In the genomic region with DNA sequence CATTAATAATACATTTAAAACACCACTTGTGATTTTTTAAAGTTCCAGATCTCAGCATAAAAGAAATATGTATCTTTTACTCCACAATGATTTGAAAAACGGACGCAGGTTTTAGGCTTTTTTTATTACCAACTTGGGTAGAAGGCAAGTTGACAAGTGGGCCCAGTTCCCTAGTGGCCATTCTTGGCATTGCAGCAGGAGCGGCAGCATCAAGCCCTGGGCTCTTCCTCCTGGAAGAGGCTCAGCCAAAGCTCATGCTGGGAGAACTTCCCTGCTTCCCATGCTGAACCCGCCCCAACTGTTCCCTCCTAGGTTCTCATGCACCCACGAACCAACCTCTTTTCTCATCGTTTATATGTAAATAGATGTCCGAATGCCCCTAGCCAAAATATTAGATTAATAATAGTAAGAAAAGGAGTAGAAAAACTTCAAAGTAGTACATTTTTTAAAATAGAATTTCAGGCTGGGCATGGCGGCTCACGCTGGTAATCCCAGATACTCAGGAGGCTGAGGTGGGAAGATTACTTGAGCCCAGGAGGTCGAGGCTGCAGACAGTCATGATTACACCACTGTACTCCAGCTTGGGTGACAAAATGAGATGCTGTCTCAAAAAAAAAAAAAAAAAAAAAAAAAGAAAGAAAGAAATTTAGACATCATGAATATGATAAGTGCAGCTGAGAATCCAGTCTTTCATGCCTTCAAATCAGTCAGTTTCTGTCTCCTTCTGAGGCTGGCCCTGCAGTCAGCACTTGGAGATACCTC, we compare ENCODE assay signal across 1 cellular context.
A peak's percentile ranks its signal among the peaks of the same experiment; 100 is the strongest.
TF ChIP-seq lines count a peak whose summit lies in the region.

No MANE protein-coding gene starts in this region.

TF ChIP-seq in K562, 482 proteins besides CTCF, POLR2A, EP300 and RAD21 (continued from another document):
- TF ChIP-seq, protein P1, sequence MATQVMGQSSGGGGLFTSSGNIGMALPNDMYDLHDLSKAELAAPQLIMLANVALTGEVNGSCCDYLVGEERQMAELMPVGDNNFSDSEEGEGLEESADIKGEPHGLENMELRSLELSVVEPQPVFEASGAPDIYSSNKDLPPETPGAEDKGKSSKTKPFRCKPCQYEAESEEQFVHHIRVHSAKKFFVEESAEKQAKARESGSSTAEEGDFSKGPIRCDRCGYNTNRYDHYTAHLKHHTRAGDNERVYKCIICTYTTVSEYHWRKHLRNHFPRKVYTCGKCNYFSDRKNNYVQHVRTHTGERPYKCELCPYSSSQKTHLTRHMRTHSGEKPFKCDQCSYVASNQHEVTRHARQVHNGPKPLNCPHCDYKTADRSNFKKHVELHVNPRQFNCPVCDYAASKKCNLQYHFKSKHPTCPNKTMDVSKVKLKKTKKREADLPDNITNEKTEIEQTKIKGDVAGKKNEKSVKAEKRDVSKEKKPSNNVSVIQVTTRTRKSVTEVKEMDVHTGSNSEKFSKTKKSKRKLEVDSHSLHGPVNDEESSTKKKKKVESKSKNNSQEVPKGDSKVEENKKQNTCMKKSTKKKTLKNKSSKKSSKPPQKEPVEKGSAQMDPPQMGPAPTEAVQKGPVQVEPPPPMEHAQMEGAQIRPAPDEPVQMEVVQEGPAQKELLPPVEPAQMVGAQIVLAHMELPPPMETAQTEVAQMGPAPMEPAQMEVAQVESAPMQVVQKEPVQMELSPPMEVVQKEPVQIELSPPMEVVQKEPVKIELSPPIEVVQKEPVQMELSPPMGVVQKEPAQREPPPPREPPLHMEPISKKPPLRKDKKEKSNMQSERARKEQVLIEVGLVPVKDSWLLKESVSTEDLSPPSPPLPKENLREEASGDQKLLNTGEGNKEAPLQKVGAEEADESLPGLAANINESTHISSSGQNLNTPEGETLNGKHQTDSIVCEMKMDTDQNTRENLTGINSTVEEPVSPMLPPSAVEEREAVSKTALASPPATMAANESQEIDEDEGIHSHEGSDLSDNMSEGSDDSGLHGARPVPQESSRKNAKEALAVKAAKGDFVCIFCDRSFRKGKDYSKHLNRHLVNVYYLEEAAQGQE (CRISPR knock-in tag; IDR thresholded peaks at IDR 0.05; ENCODE audit: low read depth): no peak
- TF ChIP-seq, protein P2, sequence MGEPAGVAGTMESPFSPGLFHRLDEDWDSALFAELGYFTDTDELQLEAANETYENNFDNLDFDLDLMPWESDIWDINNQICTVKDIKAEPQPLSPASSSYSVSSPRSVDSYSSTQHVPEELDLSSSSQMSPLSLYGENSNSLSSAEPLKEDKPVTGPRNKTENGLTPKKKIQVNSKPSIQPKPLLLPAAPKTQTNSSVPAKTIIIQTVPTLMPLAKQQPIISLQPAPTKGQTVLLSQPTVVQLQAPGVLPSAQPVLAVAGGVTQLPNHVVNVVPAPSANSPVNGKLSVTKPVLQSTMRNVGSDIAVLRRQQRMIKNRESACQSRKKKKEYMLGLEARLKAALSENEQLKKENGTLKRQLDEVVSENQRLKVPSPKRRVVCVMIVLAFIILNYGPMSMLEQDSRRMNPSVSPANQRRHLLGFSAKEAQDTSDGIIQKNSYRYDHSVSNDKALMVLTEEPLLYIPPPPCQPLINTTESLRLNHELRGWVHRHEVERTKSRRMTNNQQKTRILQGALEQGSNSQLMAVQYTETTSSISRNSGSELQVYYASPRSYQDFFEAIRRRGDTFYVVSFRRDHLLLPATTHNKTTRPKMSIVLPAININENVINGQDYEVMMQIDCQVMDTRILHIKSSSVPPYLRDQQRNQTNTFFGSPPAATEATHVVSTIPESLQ (CRISPR knock-in tag; IDR thresholded peaks at IDR 0.05): no peak
- TF ChIP-seq SRF (CRISPR knock-in tag; IDR thresholded peaks at IDR 0.05) (no peak), ZNF23 (CRISPR knock-in tag; IDR thresholded peaks at IDR 0.05) (no peak), PPARD (CRISPR knock-in tag; IDR thresholded peaks at IDR 0.05) (no peak), EHMT2 (IDR thresholded peaks at IDR 0.05) (peak; percentile 58; the same call in 1 of the 2 replicates), ZNF507 (tag; conservative IDR thresholded peaks at IDR 0.05) (no peak), MITF (IDR thresholded peaks at IDR 0.05) (no peak)
